ENCODE assay signal across 1 cellular context in genomic region chr1:200776949-200777348, GRCh38.
TF ChIP-seq lines count a peak whose summit lies in the region.

No MANE protein-coding gene starts in this region.

TF ChIP-seq in HCT116, 20 proteins besides CTCF, POLR2A, EP300 and RAD21:
- TF ChIP-seq EGR1 (IDR thresholded peaks at IDR 0.05; ENCODE audit: low read depth) (no peak), EZH2 (IDR thresholded peaks at IDR 0.05) (no peak), YY1 (IDR thresholded peaks at IDR 0.05; ENCODE audit: extremely low read depth, insufficient replicate concordance, low read depth, low read length) (no peak), EZH2phosphoT487 (IDR thresholded peaks at IDR 0.05; ENCODE audit: borderline replicate concordance) (no peak), SIN3A (IDR thresholded peaks at IDR 0.05; ENCODE audit: low read depth) (no peak), CEBPB (IDR thresholded peaks at IDR 0.05; ENCODE audit: low read depth) (no peak), ELF1 (IDR thresholded peaks at IDR 0.05; ENCODE audit: borderline replicate concordance, low read depth) (no peak), TCF7L2 (IDR thresholded peaks at IDR 0.05; ENCODE audit: borderline replicate concordance, extremely low read depth, insufficient read depth, insufficient read length) (no peak), POLR2AphosphoS5 (IDR thresholded peaks at IDR 0.05; ENCODE audit: low read depth, low read length) (no peak)
